In genomic region chr4:24967346-24967745, GRCh38 we compare ENCODE assay signal across 4 cellular contexts. TPM values are rescaled to one million over a fixed set of nuclear protein-coding genes. Genes with fewer than 3 reads are reported as not detected.
"Had no signal": no experiment of that assay in that cellular context is flagged by ENCODE, and none has a peak within 500 bp of the region (broad histone marks: within the 10 kb centered on the region; RNA-seq: fewer than 3 reads in every experiment).

No MANE protein-coding gene starts in this region.

- ATAC-seq: GM12878 had no signal

- H3K4me3 ChIP-seq: GM12878 had no signal

- DNase-seq: GDM1, GF-D8 had no signal

RNA-seq across cellular contexts. Expression of gene CCDC149, which starts 54.5 kb away (rescaled TPM):
- total RNA-seq: G401 had no signal
